14 cellular contexts compared by ENCODE assay signal in genomic region chr3:98801042-98801747, GRCh38. TPM values are rescaled to one million over a fixed set of nuclear protein-coding genes. Genes with fewer than 3 reads are reported as not detected.
DNase-seq lines count a peak whose midpoint lies in the region; ATAC-seq and TF ChIP-seq lines count a peak whose summit lies in the region.
"Had no signal": no experiment of that assay in that cellular context is flagged by ENCODE, and none has a peak within 500 bp of the region (broad histone marks: within the 10 kb centered on the region; RNA-seq: fewer than 3 reads in every experiment).

No MANE protein-coding gene starts in this region.

- H3K36me3 ChIP-seq in endodermal cell (ENCODE audit: control insufficient read depth, insufficient read depth, low read length) (peaks cover 61% of the 10 kb centered on the region), neural progenitor cell (peaks cover 7% of the 10 kb centered on the region)

- TF ChIP-seq POLR2A in NB4 (IDR thresholded peaks at IDR 0.05; ENCODE audit: extremely low read depth, insufficient read length): no peak

- no peaks in the 10 kb centered on the region for H3K79me2 ChIP-seq in neural progenitor cell (ENCODE audit: low read depth)

- H3K27ac Mint-ChIP-seq in endodermal cell (no peak overlapping the region), neural progenitor cell (no peak overlapping the region)
- H3K27ac Mint-ChIP-seq in activated T-helper 17 cell treated with anti-CD3 and anti-CD28 coated beads, Interleukin-2, amount 50 U/mL, for 72 hours: no peak overlapping the region
- H3K27ac Mint-ChIP-seq: T-helper 1 cell treated with Interleukin-12 subunit alpha and Interleukin-12 subunit beta and Interleukin-4 antibody, amounts not matched to agents 30 μg/mL and 1 μg/mL, for 36 hours had no signal

- DNase-seq in DMS 273 (lab: John Stamatoyannopoulos, UW; ENCODE audit: unreplicated experiment) (peak; percentile 19), DMS 273 treated with DMSO at 0.1 percent for 48 hours (lab: John Stamatoyannopoulos, UW) (no peak), NB4 (ENCODE audit: low read depth) (no peak), endodermal cell (peak; percentile 77), neural progenitor cell (ENCODE audit: low spot score) (no peak), GM03348 (ENCODE audit: low spot score) (no peak)
- no peak for DNase-seq in central memory CD4-positive, alpha-beta T cell
- DNase-seq: 8988T; activated CD4-positive, CD25-positive, alpha-beta regulatory T cell treated with anti-CD3 and anti-CD28 coated beads, Interleukin-2, amount 50 U/mL, for 72 hours; activated naive CD4-positive, alpha-beta T cell treated with anti-CD3 and anti-CD28 coated beads, Interleukin-2, amount 50 U/mL, for 16 hours; NCI-H2081; psoas muscle had no signal

- peaks cover 71% of the 10 kb centered on the region for H3K36me3 Mint-ChIP-seq in endodermal cell (ENCODE audit: low read depth)
- peaks cover 55% of the 10 kb centered on the region for H3K36me3 Mint-ChIP-seq in neural progenitor cell
- H3K36me3 Mint-ChIP-seq in activated T-helper 17 cell treated with anti-CD3 and anti-CD28 coated beads, Interleukin-2, amount 50 U/mL, for 72 hours (ENCODE audit: low read depth): no peaks in the 10 kb centered on the region

- H3K4me3 Mint-ChIP-seq in endodermal cell (no peak overlapping the region), neural progenitor cell (no peak overlapping the region)
- H3K4me3 Mint-ChIP-seq in activated T-helper 17 cell treated with anti-CD3 and anti-CD28 coated beads, Interleukin-2, amount 50 U/mL, for 72 hours: no peak overlapping the region
- H3K4me3 Mint-ChIP-seq: T-helper 1 cell treated with Interleukin-12 subunit alpha and Interleukin-12 subunit beta and Interleukin-4 antibody, amounts not matched to agents 30 μg/mL and 1 μg/mL, for 36 hours had no signal

- H3K4me1 ChIP-seq in endodermal cell (ENCODE audit: control insufficient read depth, insufficient read depth, low read length) (no peaks in the 10 kb centered on the region), neural progenitor cell (no peaks in the 10 kb centered on the region)
- H3K4me1 ChIP-seq: psoas muscle had no signal

- H3K4me3 ChIP-seq in NB4 (ENCODE audit: low read depth, low read length) (no peak overlapping the region), endodermal cell (ENCODE audit: low read length) (no peak overlapping the region), neural progenitor cell (no peak overlapping the region)
- H3K4me3 ChIP-seq: psoas muscle had no signal

- no peak overlapping the region for H3K4me2 ChIP-seq in neural progenitor cell

- TF ChIP-seq CTCF in NB4 (IDR thresholded peaks at IDR 0.05; ENCODE audit: low read depth, low read length) (peak; percentile 10), endodermal cell (conservative IDR thresholded peaks at IDR 0.05) (peak; percentile 71), neural progenitor cell (IDR thresholded peaks at IDR 0.05) (peak; percentile 28)

- no peaks in the 10 kb centered on the region for H3K27me3 Mint-ChIP-seq in endodermal cell (ENCODE audit: insufficient read depth)
- no peaks in the 10 kb centered on the region for H3K27me3 Mint-ChIP-seq in neural progenitor cell (ENCODE audit: insufficient read depth, low read depth)
- H3K27me3 Mint-ChIP-seq in activated T-helper 17 cell treated with anti-CD3 and anti-CD28 coated beads, Interleukin-2, amount 50 U/mL, for 72 hours: no peaks in the 10 kb centered on the region

- WGBS in endodermal cell (ENCODE audit: insufficient coverage in 1 of 2, insufficient read length in 1 of 2), 2 experiments: 93 to 95% methylated on average over 6 to 7 of the region's 7 CpGs

- no peaks in the 10 kb centered on the region for H4K20me1 ChIP-seq in neural progenitor cell (ENCODE audit: low read depth)

- H3K9ac ChIP-seq in endodermal cell (ENCODE audit: extremely low read depth, low read length, poor library complexity, severe bottlenecking) (no peak overlapping the region), neural progenitor cell (no peak overlapping the region)

- H2AFZ ChIP-seq in neural progenitor cell (replicated peaks): no peak overlapping the region

- no peaks in the 10 kb centered on the region for H3K9me3 ChIP-seq in endodermal cell (ENCODE audit: control insufficient read depth, low read length)
- no peaks in the 10 kb centered on the region for H3K9me3 ChIP-seq in neural progenitor cell (ENCODE audit: low read depth)
- H3K9me3 ChIP-seq: psoas muscle had no signal

- no peaks in the 10 kb centered on the region for H3F3A ChIP-seq in neural progenitor cell (ENCODE audit: low read depth)

- H3K4me1 Mint-ChIP-seq in endodermal cell: no peaks in the 10 kb centered on the region
- no peaks in the 10 kb centered on the region for H3K4me1 Mint-ChIP-seq in neural progenitor cell
- H3K4me1 Mint-ChIP-seq in activated T-helper 17 cell treated with anti-CD3 and anti-CD28 coated beads, Interleukin-2, amount 50 U/mL, for 72 hours: no peaks in the 10 kb centered on the region

- H3K27ac ChIP-seq in endodermal cell (ENCODE audit: low read depth, low read length) (no peak overlapping the region), neural progenitor cell (no peak overlapping the region)
- H3K27ac ChIP-seq: psoas muscle had no signal

- H3K27me3 ChIP-seq in endodermal cell (ENCODE audit: control insufficient read depth, insufficient read depth, low read length, poor library complexity, severe bottlenecking) (no peaks in the 10 kb centered on the region), neural progenitor cell (no peaks in the 10 kb centered on the region)

- no peak for ATAC-seq in activated T-helper 17 cell treated with anti-CD3 and anti-CD28 coated beads, Interleukin-2, amount 50 U/mL, for 72 hours (replicated peaks)
- ATAC-seq: psoas muscle had no signal

- H3K9me3 Mint-ChIP-seq in endodermal cell: peaks cover 6% of the 10 kb centered on the region
- H3K9me3 Mint-ChIP-seq in neural progenitor cell: peaks cover 5% of the 10 kb centered on the region
- H3K9me3 Mint-ChIP-seq in activated T-helper 17 cell treated with anti-CD3 and anti-CD28 coated beads, Interleukin-2, amount 50 U/mL, for 72 hours: no peaks in the 10 kb centered on the region
- H3K9me3 Mint-ChIP-seq: T-helper 1 cell treated with Interleukin-12 subunit alpha and Interleukin-12 subunit beta and Interleukin-4 antibody, amounts not matched to agents 30 μg/mL and 1 μg/mL, for 36 hours had no signal

RNA-seq across cellular contexts. Expression of gene ST3GAL6, which starts 38.1 kb away (rescaled TPM):
- total RNA-seq in endodermal cell (1 to 10 TPM; 8.1 to 9.9 TPM), neural progenitor cell (ENCODE audit: low replicate concordance) (13.5 and 18.6 TPM in 2 replicates)
- 11.2 TPM for polyA plus RNA-seq in endodermal cell (2013, experiment 1 of 2)
- polyA plus RNA-seq in endodermal cell (2013, experiment 2 of 2): 9.0 TPM
- not detected for total RNA-seq in activated T-helper 17 cell treated with anti-CD3 and anti-CD28 coated beads, Interleukin-2, amount 50 U/mL, for 72 hours

Comparison
In these comparisons a context has a peak if more than half of its experiments do, and no peak if none do; other contexts are left out.
1. DNase-seq: peak in DMS 273 (single experiment) and endodermal cell (single experiment); none in DMS 273 treated with DMSO at 0.1 percent for 48 hours (single experiment), NB4 (single experiment), neural progenitor cell (single experiment), GM03348 (single experiment) and central memory CD4-positive, alpha-beta T cell (single experiment).
2. CTCF ChIP-seq: peak in every context shown above with its lines; median percentile 71 in endodermal cell; 28 in neural progenitor cell; 10 in NB4.
3. RNA of gene ST3GAL6, which starts 38.1 kb away (total RNA-seq): 13.5 to 18.6 TPM in neural progenitor cell and 8.1 to 9.9 TPM in endodermal cell; not detected in activated T-helper 17 cell treated with anti-CD3 and anti-CD28 coated beads, Interleukin-2, amount 50 U/mL, for 72 hours; every median in the first group is over 4 times any median in the second.